Comparison of ENCODE assay signal across 1 cellular context in the genomic region with DNA sequence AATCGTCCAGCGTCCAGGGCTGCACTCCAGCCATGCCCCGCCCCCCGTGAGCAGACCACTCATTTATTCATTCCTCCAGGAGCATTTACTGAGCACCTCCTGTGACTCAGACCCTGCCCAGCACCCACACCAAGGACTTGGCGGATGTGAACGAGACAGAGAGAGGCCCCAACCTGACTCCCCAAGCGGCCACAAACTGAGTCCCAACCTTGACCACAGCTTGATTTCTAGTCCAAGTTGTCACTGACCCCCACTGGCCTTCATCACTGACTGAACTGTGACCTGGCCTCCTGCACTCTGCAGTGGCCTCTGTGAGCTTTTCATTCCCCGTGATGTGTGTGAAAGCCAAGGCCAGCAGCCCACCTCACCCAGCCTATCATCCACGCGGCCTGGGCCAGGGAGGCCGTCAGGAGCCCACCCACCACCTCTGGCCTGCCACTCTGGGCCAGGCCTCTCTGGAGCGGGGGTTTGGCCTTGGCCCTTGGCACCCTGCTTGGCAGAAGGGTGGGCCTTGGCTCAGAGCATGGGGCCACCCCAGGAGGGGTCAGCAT.
A peak's percentile ranks its signal among the peaks of the same experiment; 100 is the strongest.
TF ChIP-seq lines count a peak whose summit lies in the region.

No MANE protein-coding gene starts in this region.

TF ChIP-seq in HepG2, 621 proteins besides CTCF, POLR2A, EP300 and RAD21 (continued from another document and continues in another):
- TF ChIP-seq, protein P1, sequence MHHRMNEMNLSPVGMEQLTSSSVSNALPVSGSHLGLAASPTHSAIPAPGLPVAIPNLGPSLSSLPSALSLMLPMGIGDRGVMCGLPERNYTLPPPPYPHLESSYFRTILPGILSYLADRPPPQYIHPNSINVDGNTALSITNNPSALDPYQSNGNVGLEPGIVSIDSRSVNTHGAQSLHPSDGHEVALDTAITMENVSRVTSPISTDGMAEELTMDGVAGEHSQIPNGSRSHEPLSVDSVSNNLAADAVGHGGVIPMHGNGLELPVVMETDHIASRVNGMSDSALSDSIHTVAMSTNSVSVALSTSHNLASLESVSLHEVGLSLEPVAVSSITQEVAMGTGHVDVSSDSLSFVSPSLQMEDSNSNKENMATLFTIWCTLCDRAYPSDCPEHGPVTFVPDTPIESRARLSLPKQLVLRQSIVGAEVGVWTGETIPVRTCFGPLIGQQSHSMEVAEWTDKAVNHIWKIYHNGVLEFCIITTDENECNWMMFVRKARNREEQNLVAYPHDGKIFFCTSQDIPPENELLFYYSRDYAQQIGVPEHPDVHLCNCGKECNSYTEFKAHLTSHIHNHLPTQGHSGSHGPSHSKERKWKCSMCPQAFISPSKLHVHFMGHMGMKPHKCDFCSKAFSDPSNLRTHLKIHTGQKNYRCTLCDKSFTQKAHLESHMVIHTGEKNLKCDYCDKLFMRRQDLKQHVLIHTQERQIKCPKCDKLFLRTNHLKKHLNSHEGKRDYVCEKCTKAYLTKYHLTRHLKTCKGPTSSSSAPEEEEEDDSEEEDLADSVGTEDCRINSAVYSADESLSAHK (CRISPR knock-in tag; IDR thresholded peaks at IDR 0.05; ENCODE audit: borderline replicate concordance), result no peak
- TF ChIP-seq NCOA2 (CRISPR knock-in tag; IDR thresholded peaks at IDR 0.05) (0 out of 2 replicates have a peak, but pooled peaks have one; percentile 25), ZNF121 (CRISPR knock-in tag; IDR thresholded peaks at IDR 0.05) (no peak), BRD4 (CRISPR knock-in tag; IDR thresholded peaks at IDR 0.05) (no peak), HMGXB3 (CRISPR knock-in tag; IDR thresholded peaks at IDR 0.05; ENCODE audit: borderline replicate concordance) (no peak), ZNF280B (CRISPR knock-in tag; IDR thresholded peaks at IDR 0.05; ENCODE audit: borderline replicate concordance) (0 out of 2 replicates have a peak, but pooled peaks have one; percentile 48), SCMH1 (CRISPR knock-in tag; IDR thresholded peaks at IDR 0.05; ENCODE audit: borderline replicate concordance) (no peak), NR2F1 (CRISPR knock-in tag; IDR thresholded peaks at IDR 0.05) (peak in 1 of 2 experiments; percentile 45; a peak in 1 of 4 replicates), ELF4 (CRISPR knock-in tag; IDR thresholded peaks at IDR 0.05; ENCODE audit: borderline replicate concordance) (no peak), ZNF766 (CRISPR knock-in tag; IDR thresholded peaks at IDR 0.05; ENCODE audit: borderline replicate concordance) (no peak), ZNF749 (CRISPR knock-in tag; IDR thresholded peaks at IDR 0.05; ENCODE audit: borderline replicate concordance) (no peak), TRIM24 (CRISPR knock-in tag; IDR thresholded peaks at IDR 0.05) (no peak), DPF2 (CRISPR knock-in tag; IDR thresholded peaks at IDR 0.05; ENCODE audit: borderline replicate concordance, low read depth) (0 out of 2 replicates have a peak, but pooled peaks have one; percentile 20), ZNF260 (CRISPR knock-in tag; IDR thresholded peaks at IDR 0.05; ENCODE audit: borderline replicate concordance, low read depth) (no peak), ZNF326 (CRISPR knock-in tag; IDR thresholded peaks at IDR 0.05; ENCODE audit: borderline replicate concordance) (no peak), MTF1 (CRISPR knock-in tag; IDR thresholded peaks at IDR 0.05) (no peak), LCORL (IDR thresholded peaks at IDR 0.05) (no peak), LCORL (CRISPR knock-in tag; IDR thresholded peaks at IDR 0.05) (0 out of 2 replicates have a peak, but pooled peaks have one; percentile 53), ATF7 (IDR thresholded peaks at IDR 0.05) (no peak), ATF7 (CRISPR knock-in tag; IDR thresholded peaks at IDR 0.05) (no peak), POGZ (CRISPR knock-in tag; IDR thresholded peaks at IDR 0.05) (no peak), BCL6 (CRISPR knock-in tag; IDR thresholded peaks at IDR 0.05) (0 out of 2 replicates have a peak, but pooled peaks have one; percentile 38), ZNF17 (CRISPR knock-in tag; IDR thresholded peaks at IDR 0.05) (no peak), ZNF878 (CRISPR knock-in tag; IDR thresholded peaks at IDR 0.05) (no peak), CBX5 (CRISPR knock-in tag; IDR thresholded peaks at IDR 0.05; ENCODE audit: borderline replicate concordance) (no peak), HDAC2 (CRISPR knock-in tag; IDR thresholded peaks at IDR 0.05) (peak; percentile 22; the same call in 1 of the 2 replicates), ZBTB39 (CRISPR knock-in tag; IDR thresholded peaks at IDR 0.05) (0 out of 2 replicates have a peak, but pooled peaks have one; percentile 35), IKZF1 (IDR thresholded peaks at IDR 0.05) (no peak), MIXL1 (CRISPR knock-in tag; IDR thresholded peaks at IDR 0.05) (no peak), HNRNPL (IDR thresholded peaks at IDR 0.05; ENCODE audit: low read depth, low read length) (0 out of 2 replicates have a peak, but pooled peaks have one; percentile 35), FOSL2 (CRISPR knock-in tag; IDR thresholded peaks at IDR 0.05) (peak; percentile 52; the same call in 1 of the 2 replicates)
- TF ChIP-seq, protein P2, sequence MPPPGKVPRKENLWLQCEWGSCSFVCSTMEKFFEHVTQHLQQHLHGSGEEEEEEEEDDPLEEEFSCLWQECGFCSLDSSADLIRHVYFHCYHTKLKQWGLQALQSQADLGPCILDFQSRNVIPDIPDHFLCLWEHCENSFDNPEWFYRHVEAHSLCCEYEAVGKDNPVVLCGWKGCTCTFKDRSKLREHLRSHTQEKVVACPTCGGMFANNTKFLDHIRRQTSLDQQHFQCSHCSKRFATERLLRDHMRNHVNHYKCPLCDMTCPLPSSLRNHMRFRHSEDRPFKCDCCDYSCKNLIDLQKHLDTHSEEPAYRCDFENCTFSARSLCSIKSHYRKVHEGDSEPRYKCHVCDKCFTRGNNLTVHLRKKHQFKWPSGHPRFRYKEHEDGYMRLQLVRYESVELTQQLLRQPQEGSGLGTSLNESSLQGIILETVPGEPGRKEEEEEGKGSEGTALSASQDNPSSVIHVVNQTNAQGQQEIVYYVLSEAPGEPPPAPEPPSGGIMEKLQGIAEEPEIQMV (CRISPR knock-in tag; IDR thresholded peaks at IDR 0.05; ENCODE audit: low read depth), result no peak
- TF ChIP-seq, protein P3, sequence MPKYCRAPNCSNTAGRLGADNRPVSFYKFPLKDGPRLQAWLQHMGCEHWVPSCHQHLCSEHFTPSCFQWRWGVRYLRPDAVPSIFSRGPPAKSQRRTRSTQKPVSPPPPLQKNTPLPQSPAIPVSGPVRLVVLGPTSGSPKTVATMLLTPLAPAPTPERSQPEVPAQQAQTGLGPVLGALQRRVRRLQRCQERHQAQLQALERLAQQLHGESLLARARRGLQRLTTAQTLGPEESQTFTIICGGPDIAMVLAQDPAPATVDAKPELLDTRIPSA (CRISPR knock-in tag; IDR thresholded peaks at IDR 0.05; ENCODE audit: borderline replicate concordance), result no peak
- TF ChIP-seq, protein P4, sequence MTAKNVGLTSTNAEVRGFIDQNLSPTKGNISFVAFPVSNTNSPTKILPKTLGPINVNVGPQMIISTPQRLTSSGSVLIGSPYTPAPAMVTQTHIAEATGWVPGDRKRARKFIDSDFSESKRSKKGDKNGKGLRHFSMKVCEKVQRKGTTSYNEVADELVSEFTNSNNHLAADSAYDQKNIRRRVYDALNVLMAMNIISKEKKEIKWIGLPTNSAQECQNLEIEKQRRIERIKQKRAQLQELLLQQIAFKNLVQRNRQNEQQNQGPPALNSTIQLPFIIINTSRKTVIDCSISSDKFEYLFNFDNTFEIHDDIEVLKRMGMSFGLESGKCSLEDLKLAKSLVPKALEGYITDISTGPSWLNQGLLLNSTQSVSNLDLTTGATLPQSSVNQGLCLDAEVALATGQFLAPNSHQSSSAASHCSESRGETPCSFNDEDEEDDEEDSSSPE (CRISPR knock-in tag; IDR thresholded peaks at IDR 0.05), result no peak
- TF ChIP-seq, protein P5, sequence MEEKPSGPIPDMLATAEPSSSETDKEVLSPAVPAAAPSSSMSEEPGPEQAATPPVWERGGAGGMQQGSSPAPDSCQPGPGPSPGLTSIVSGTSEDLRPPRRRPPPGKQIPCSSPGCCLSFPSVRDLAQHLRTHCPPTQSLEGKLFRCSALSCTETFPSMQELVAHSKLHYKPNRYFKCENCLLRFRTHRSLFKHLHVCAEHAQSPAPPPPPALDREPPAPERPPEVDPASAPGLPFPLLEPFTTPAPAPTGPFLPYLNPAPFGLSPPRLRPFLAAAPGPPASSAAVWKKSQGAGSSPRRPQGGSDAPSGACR (CRISPR knock-in tag; IDR thresholded peaks at IDR 0.05), result no peak
- TF ChIP-seq, protein P6, sequence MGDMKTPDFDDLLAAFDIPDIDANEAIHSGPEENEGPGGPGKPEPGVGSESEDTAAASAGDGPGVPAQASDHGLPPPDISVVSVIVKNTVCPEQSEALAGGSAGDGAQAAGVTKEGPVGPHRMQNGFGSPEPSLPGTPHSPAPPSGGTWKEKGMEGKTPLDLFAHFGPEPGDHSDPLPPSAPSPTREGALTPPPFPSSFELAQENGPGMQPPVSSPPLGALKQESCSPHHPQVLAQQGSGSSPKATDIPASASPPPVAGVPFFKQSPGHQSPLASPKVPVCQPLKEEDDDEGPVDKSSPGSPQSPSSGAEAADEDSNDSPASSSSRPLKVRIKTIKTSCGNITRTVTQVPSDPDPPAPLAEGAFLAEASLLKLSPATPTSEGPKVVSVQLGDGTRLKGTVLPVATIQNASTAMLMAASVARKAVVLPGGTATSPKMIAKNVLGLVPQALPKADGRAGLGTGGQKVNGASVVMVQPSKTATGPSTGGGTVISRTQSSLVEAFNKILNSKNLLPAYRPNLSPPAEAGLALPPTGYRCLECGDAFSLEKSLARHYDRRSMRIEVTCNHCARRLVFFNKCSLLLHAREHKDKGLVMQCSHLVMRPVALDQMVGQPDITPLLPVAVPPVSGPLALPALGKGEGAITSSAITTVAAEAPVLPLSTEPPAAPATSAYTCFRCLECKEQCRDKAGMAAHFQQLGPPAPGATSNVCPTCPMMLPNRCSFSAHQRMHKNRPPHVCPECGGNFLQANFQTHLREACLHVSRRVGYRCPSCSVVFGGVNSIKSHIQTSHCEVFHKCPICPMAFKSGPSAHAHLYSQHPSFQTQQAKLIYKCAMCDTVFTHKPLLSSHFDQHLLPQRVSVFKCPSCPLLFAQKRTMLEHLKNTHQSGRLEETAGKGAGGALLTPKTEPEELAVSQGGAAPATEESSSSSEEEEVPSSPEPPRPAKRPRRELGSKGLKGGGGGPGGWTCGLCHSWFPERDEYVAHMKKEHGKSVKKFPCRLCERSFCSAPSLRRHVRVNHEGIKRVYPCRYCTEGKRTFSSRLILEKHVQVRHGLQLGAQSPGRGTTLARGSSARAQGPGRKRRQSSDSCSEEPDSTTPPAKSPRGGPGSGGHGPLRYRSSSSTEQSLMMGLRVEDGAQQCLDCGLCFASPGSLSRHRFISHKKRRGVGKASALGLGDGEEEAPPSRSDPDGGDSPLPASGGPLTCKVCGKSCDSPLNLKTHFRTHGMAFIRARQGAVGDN (CRISPR knock-in tag; IDR thresholded peaks at IDR 0.05), result peak; percentile 43; the same call in 1 of the 2 replicates
